ENCODE assay signal across 8 cellular contexts in the genomic region with DNA sequence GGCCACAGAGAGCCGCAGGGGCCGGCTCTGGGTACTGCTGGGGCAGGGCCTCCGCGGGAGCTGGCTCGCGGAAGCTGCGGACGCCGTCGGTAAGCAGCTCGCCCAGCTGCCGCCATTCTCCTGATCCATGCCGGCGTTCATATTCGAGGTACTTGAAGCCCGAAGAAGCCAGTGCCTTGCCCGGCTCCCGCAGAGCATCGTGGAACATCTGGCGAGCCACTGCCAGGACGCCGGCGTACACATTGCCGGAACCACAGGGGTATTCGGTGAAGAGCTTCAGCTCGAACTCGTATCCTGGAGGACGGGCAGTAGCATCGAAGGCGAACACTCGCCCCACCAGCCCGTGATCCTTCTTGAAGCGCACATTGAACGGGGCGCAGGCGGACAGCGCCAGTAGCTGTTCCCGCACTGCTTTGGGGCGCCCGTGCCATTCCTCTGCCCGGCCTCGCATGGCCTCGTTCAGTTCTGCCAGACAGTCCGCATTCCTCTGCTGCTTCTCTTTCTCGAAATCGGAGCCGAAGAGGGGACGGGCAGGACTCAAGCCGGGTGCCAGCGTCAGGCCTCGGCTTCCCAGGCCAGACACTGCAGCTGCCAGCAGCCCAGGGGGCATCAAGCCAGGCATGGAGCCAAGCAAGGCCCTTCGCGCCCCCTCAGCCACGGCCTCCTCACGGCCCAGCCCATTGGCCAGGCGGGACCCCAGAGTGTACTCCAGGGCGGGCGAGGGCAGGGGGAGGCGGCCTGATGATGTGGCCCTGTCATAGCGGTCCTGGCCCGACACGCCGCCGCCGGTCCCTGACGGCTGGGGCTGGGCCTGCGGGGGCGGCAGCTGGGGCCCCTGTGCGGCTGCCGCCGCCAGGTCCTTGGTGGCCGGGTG. TPM values are rescaled to one million over a fixed set of nuclear protein-coding genes. Genes with fewer than 3 reads are reported as not detected.
DNase-seq lines count a peak whose midpoint lies in the region; ATAC-seq and TF ChIP-seq lines count a peak whose summit lies in the region.

No MANE protein-coding gene starts in this region.

- H3K4me3 ChIP-seq in OCI-LY3 (ENCODE audit: low read length): peak overlapping the region; percentile 83
- peak overlapping the region; percentile 86 for H3K4me3 ChIP-seq in ectodermal cell (ENCODE audit: insufficient read depth, low read depth, low read length)
- H3K4me3 ChIP-seq in neural cell (ENCODE audit: low read length): peak overlapping the region; percentile 83

- H3K27me3 ChIP-seq in OCI-LY3 (ENCODE audit: low read depth, low read length) (no peaks in the 10 kb centered on the region), ectodermal cell (ENCODE audit: control insufficient read depth, insufficient read depth, low read length, poor library complexity, severe bottlenecking) (no peaks in the 10 kb centered on the region), neural cell (ENCODE audit: insufficient read depth, low read depth, low read length) (no peaks in the 10 kb centered on the region)

- no peak for TF ChIP-seq CTCF in OCI-LY3 (IDR thresholded peaks at IDR 0.05; ENCODE audit: low read depth, low read length)
- no peak for TF ChIP-seq CTCF in neural cell (IDR thresholded peaks at IDR 0.05; ENCODE audit: poor library complexity, severe bottlenecking)

- 69 to 70% methylated on average over 72 of the region's 72 CpGs for WGBS in ectodermal cell, 2 experiments

- no peak for TF ChIP-seq RAD21 in neural cell (conservative IDR thresholded peaks at IDR 0.05)

- ATAC-seq in GM18873 (IDR thresholded peaks at IDR 0.05; ENCODE audit: low FRiP score, unreplicated experiment) (no peak), GM18520 (IDR thresholded peaks at IDR 0.05; ENCODE audit: unreplicated experiment) (no peak)

- H4K20me1 ChIP-seq in OCI-LY3 (ENCODE audit: insufficient read depth, low read length) (no peaks in the 10 kb centered on the region), neural cell (ENCODE audit: insufficient read depth) (peaks cover 10% of the 10 kb centered on the region)

- peak overlapping the region; percentile 83 for H3K4me2 ChIP-seq in OCI-LY3 (ENCODE audit: low read length)
- peak overlapping the region; percentile 30 for H3K4me2 ChIP-seq in neural cell (ENCODE audit: low read length)

- no peaks in the 10 kb centered on the region for H3F3A ChIP-seq in neural cell (ENCODE audit: insufficient read depth, low read length, poor library complexity, severe bottlenecking)

- H3K9ac ChIP-seq in OCI-LY3 (ENCODE audit: low read length) (peak overlapping the region; percentile 85), neural cell (ENCODE audit: low read length) (peak overlapping the region; percentile 82)

- H3K27ac ChIP-seq in OCI-LY3 (ENCODE audit: low read length) (peak overlapping the region; percentile 79), ectodermal cell (ENCODE audit: insufficient read depth, low read depth, low read length, poor library complexity, severe bottlenecking) (no peak overlapping the region), neural cell (ENCODE audit: low read length) (peak overlapping the region; percentile 55)

- H3K9me3 ChIP-seq in OCI-LY3 (ENCODE audit: insufficient read depth, low read length) (no peaks in the 10 kb centered on the region), ectodermal cell (ENCODE audit: control insufficient read depth, low read length) (no peaks in the 10 kb centered on the region), neural cell (ENCODE audit: low read length) (no peaks in the 10 kb centered on the region)

- H3K36me3 ChIP-seq in OCI-LY3 (replicated peaks; ENCODE audit: low read depth, low read length) (peaks cover 11% of the 10 kb centered on the region), ectodermal cell (ENCODE audit: control insufficient read depth, insufficient read depth, low read length) (peaks cover 9% of the 10 kb centered on the region), neural cell (ENCODE audit: insufficient read depth, low read length) (no peaks in the 10 kb centered on the region)

- no peaks in the 10 kb centered on the region for H3K9me2 ChIP-seq in neural cell (ENCODE audit: insufficient read depth, low read length)

- H2AFZ ChIP-seq in OCI-LY3 (ENCODE audit: low read depth, low read length) (no peak overlapping the region), neural cell (ENCODE audit: low read depth, low read length) (no peak overlapping the region)

- DNase-seq in stimulated activated CD4-positive, alpha-beta T cell treated with anti-CD3 and anti-CD28 coated beads, Interleukin-15, amount 100 ng/mL, for 24 hours: peak; percentile 52
- no peak for DNase-seq in stimulated activated CD4-positive, alpha-beta T cell treated with anti-CD3 and anti-CD28 coated beads, Interleukin-4, amount 100 ng/mL, for 4 hours
- no peak for DNase-seq in dedifferentiated amniotic fluid mesenchymal stem cell (ENCODE audit: extremely low spot score)

- no peak for TF ChIP-seq EP300 in neural cell (conservative IDR thresholded peaks at IDR 0.05; ENCODE audit: poor library complexity, severe bottlenecking)

- peaks cover 21% of the 10 kb centered on the region for H3K79me2 ChIP-seq in OCI-LY3 (ENCODE audit: low read length)
- H3K79me2 ChIP-seq in neural cell (replicated peaks; ENCODE audit: insufficient read depth, low read length): peaks cover 5% of the 10 kb centered on the region

- peaks cover 33% of the 10 kb centered on the region for H3K4me1 ChIP-seq in OCI-LY3 (ENCODE audit: low read length)
- peaks cover 10% of the 10 kb centered on the region for H3K4me1 ChIP-seq in ectodermal cell (ENCODE audit: control insufficient read depth, insufficient read depth, low read length)

TF ChIP-seq in neural cell, 6 proteins besides CTCF, POLR2A, EP300 and RAD21:
- TF ChIP-seq, protein P1, sequence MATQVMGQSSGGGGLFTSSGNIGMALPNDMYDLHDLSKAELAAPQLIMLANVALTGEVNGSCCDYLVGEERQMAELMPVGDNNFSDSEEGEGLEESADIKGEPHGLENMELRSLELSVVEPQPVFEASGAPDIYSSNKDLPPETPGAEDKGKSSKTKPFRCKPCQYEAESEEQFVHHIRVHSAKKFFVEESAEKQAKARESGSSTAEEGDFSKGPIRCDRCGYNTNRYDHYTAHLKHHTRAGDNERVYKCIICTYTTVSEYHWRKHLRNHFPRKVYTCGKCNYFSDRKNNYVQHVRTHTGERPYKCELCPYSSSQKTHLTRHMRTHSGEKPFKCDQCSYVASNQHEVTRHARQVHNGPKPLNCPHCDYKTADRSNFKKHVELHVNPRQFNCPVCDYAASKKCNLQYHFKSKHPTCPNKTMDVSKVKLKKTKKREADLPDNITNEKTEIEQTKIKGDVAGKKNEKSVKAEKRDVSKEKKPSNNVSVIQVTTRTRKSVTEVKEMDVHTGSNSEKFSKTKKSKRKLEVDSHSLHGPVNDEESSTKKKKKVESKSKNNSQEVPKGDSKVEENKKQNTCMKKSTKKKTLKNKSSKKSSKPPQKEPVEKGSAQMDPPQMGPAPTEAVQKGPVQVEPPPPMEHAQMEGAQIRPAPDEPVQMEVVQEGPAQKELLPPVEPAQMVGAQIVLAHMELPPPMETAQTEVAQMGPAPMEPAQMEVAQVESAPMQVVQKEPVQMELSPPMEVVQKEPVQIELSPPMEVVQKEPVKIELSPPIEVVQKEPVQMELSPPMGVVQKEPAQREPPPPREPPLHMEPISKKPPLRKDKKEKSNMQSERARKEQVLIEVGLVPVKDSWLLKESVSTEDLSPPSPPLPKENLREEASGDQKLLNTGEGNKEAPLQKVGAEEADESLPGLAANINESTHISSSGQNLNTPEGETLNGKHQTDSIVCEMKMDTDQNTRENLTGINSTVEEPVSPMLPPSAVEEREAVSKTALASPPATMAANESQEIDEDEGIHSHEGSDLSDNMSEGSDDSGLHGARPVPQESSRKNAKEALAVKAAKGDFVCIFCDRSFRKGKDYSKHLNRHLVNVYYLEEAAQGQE (IDR thresholded peaks at IDR 0.05; ENCODE audit: borderline replicate concordance): no peak
- TF ChIP-seq EZH2 (IDR thresholded peaks at IDR 0.05; ENCODE audit: borderline replicate concordance, insufficient read depth, low read length, poor library complexity, severe bottlenecking) (no peak), MXI1 (conservative IDR thresholded peaks at IDR 0.05; ENCODE audit: poor library complexity, severe bottlenecking) (no peak), SMC3 (conservative IDR thresholded peaks at IDR 0.05; ENCODE audit: poor library complexity) (no peak), TAF1 (IDR thresholded peaks at IDR 0.05; ENCODE audit: low read depth) (no peak), POLR2AphosphoS5 (IDR thresholded peaks at IDR 0.05) (no peak)

RNA-seq across cellular contexts. Expression of gene IRF2BP1, which starts 1.0 kb away (rescaled TPM):
- 18.4 TPM for polyA plus RNA-seq in ectodermal cell (2013, experiment 1 of 4)
- 18.2 TPM for polyA plus RNA-seq in ectodermal cell (2013, experiment 2 of 4)
- 18.7 TPM for polyA plus RNA-seq in ectodermal cell (2013, experiment 3 of 4)
- 19.7 TPM for polyA plus RNA-seq in ectodermal cell (2013, experiment 4 of 4)
- polyA plus RNA-seq in neural cell: 26.9 and 27.6 TPM in 2 replicates
- polyA minus RNA-seq in neural cell: 39.1 and 45.5 TPM in 2 replicates

RNA-seq across cellular contexts. Expression of gene MYPOP, which starts 17.5 kb away (rescaled TPM):
- 12.9 TPM for polyA plus RNA-seq in ectodermal cell (2013, experiment 1 of 4)
- polyA plus RNA-seq in ectodermal cell (2013, experiment 2 of 4): 10.9 TPM
- polyA plus RNA-seq in ectodermal cell (2013, experiment 3 of 4): 11.3 TPM
- polyA plus RNA-seq in ectodermal cell (2013, experiment 4 of 4): 11.7 TPM
- polyA plus RNA-seq in neural cell: 0.90 and 2.3 TPM in 2 replicates
- 2.9 and 3.0 TPM in 2 replicates for polyA minus RNA-seq in neural cell

RNA-seq across cellular contexts. Expression of gene FOXA3, which starts 20.8 kb away (rescaled TPM):
- polyA plus RNA-seq in ectodermal cell (2013, experiment 1 of 4): 6.8 TPM
- polyA plus RNA-seq in ectodermal cell (2013, experiment 2 of 4): 7.0 TPM
- 4.8 TPM for polyA plus RNA-seq in ectodermal cell (2013, experiment 3 of 4)
- 5.5 TPM for polyA plus RNA-seq in ectodermal cell (2013, experiment 4 of 4)
- polyA plus RNA-seq in neural cell: not detected in 2 replicates
- polyA minus RNA-seq in neural cell: not detected in 2 replicates

RNA-seq across cellular contexts. Expression of gene SYMPK, which starts 22.0 kb away (rescaled TPM):
- polyA plus RNA-seq in ectodermal cell (2013, experiment 1 of 4): 77.6 TPM
- 78.5 TPM for polyA plus RNA-seq in ectodermal cell (2013, experiment 2 of 4)
- 64.5 TPM for polyA plus RNA-seq in ectodermal cell (2013, experiment 3 of 4)
- polyA plus RNA-seq in ectodermal cell (2013, experiment 4 of 4): 66.3 TPM
- polyA plus RNA-seq in neural cell: 22.2 and 33.9 TPM in 2 replicates
- polyA minus RNA-seq in neural cell: 35.5 and 41.9 TPM in 2 replicates

RNA-seq across cellular contexts. Expression of gene NANOS2, which starts 29.7 kb away (rescaled TPM):
- 0.31 TPM for polyA plus RNA-seq in ectodermal cell (2013, experiment 1 of 4)
- 0.11 TPM for polyA plus RNA-seq in ectodermal cell (2013, experiment 2 of 4)
- polyA plus RNA-seq in ectodermal cell (2013, experiment 3 of 4): 0.27 TPM
- 0.16 TPM for polyA plus RNA-seq in ectodermal cell (2013, experiment 4 of 4)
- 0.18 and 0.64 TPM in 2 replicates for polyA plus RNA-seq in neural cell
- not detected in 2 replicates for polyA minus RNA-seq in neural cell
